ENCODE assay signal across 24 cellular contexts in genomic region chr6:20509211-20509610, GRCh38.
"Had no signal": no experiment of that assay in that cellular context is flagged by ENCODE, and none has a peak within 500 bp of the region (broad histone marks: within the 10 kb centered on the region; RNA-seq: fewer than 3 reads in every experiment).

No MANE protein-coding gene starts in this region.

- H3K27ac Mint-ChIP-seq: progenitor cell of endocrine pancreas had no signal

- FAIRE-seq: endometrium, kidney, small intestine had no signal

- H3K4me3 ChIP-seq: dorsolateral prefrontal cortex, gastroesophageal sphincter, hepatocyte, mucosa of descending colon, ovary, stomach, thoracic aorta, transverse colon had no signal

- H3K4me1 ChIP-seq: gastroesophageal sphincter, stomach, transverse colon had no signal

- H3K4me1 Mint-ChIP-seq: naive thymus-derived CD8-positive, alpha-beta T cell; neural crest cell had no signal

- H3K36me3 ChIP-seq: gastroesophageal sphincter, ovary, stomach, thoracic aorta, transverse colon had no signal

- H3K27ac ChIP-seq: dorsolateral prefrontal cortex, gastroesophageal sphincter, hepatocyte, ovary, stomach, thoracic aorta, transverse colon had no signal

- H2AFZ ChIP-seq: hepatocyte had no signal

- H3K27me3 Mint-ChIP-seq: progenitor cell of endocrine pancreas had no signal

- DNase-seq: cortex of kidney; dorsolateral prefrontal cortex; effector CD8-positive, alpha-beta T cell; head of caudate nucleus; kidney; left cardiac atrium; mucosa of descending colon; naive thymus-derived CD8-positive, alpha-beta T cell; nucleus accumbens; ovary; right cardiac atrium; small intestine; stimulated activated CD4-positive, alpha-beta T cell treated with anti-CD3 and anti-CD28 coated beads, Interleukin-12 subunit alpha, Interleukin-12 subunit beta, amount 100 ng/mL, for 4 hours; stimulated activated naive CD4-positive, alpha-beta T cell; stomach; substantia nigra; transverse colon had no signal

- H3K9me3 Mint-ChIP-seq: naive thymus-derived CD8-positive, alpha-beta T cell; neural crest cell had no signal

- H3K4me3 Mint-ChIP-seq: naive thymus-derived CD8-positive, alpha-beta T cell; neural crest cell had no signal

- H3K79me2 ChIP-seq: hepatocyte had no signal

- H3K36me3 Mint-ChIP-seq: naive thymus-derived CD8-positive, alpha-beta T cell had no signal

- H3K9me3 ChIP-seq: gastroesophageal sphincter, mucosa of descending colon, ovary, stomach, thoracic aorta, transverse colon had no signal

- ATAC-seq: esophagus mucosa; gastroesophageal sphincter; left cardiac atrium; naive thymus-derived CD8-positive, alpha-beta T cell; right cardiac atrium had no signal

- H3K4me2 ChIP-seq: hepatocyte had no signal

- H3K27me3 ChIP-seq: gastroesophageal sphincter, hepatocyte, ovary, transverse colon had no signal
